ENCODE assay signal across 8 cellular contexts in genomic region chr6:4313044-4313686, GRCh38.
DNase-seq lines count a peak whose midpoint lies in the region; ATAC-seq, FAIRE-seq and TF ChIP-seq lines count a peak whose summit lies in the region.

No MANE protein-coding gene starts in this region.

- H3K4me1 ChIP-seq in SJCRH30 (peaks cover 26% of the 10 kb centered on the region), smooth muscle cell (ENCODE audit: low read depth) (peaks cover 8% of the 10 kb centered on the region)

- peak; percentile 53 for TF ChIP-seq CTCF in foreskin fibroblast (IDR thresholded peaks at IDR 0.05; ENCODE audit: low read depth, low read length)
- TF ChIP-seq CTCF in smooth muscle cell (IDR thresholded peaks at IDR 0.05; ENCODE audit: borderline replicate concordance, insufficient read depth, poor library complexity, severe bottlenecking), result peak; percentile 42

- peak; percentile 95 for FAIRE-seq in H54 (lab: Jason Lieb, UNC)
- FAIRE-seq in GM12891 (lab: Jason Lieb, UNC), result no peak

- no peaks in the 10 kb centered on the region for H4K20me1 ChIP-seq in smooth muscle cell (ENCODE audit: low read depth)

- ATAC-seq in GM21515 (IDR thresholded peaks at IDR 0.05; ENCODE audit: unreplicated experiment) (no peak), GM18907 (IDR thresholded peaks at IDR 0.05; ENCODE audit: unreplicated experiment) (no peak), GM19395 (IDR thresholded peaks at IDR 0.05; ENCODE audit: unreplicated experiment) (no peak)

- H3K4me3 ChIP-seq in SJCRH30, result no peak overlapping the region
- H3K4me3 ChIP-seq in foreskin fibroblast (ENCODE audit: low read depth in 1 of 2, low read length in 2 of 2), result peak overlapping the region in 1 of 2 donors; percentile 5
- no peak overlapping the region for H3K4me3 ChIP-seq in smooth muscle cell

- peak overlapping the region; percentile 36 for H3K4me2 ChIP-seq in smooth muscle cell

- TF ChIP-seq POLR2A in H54 (IDR thresholded peaks at IDR 0.05; ENCODE audit: low read depth, low read length) (no peak), GM12891 (IDR thresholded peaks at IDR 0.05; ENCODE audit: low read depth, low read length) (no peak)

- H3K79me2 ChIP-seq in smooth muscle cell (ENCODE audit: low read depth), result no peaks in the 10 kb centered on the region

- H2AFZ ChIP-seq in smooth muscle cell (ENCODE audit: low read depth), result no peak overlapping the region

- H3K9me3 ChIP-seq in SJCRH30 (replicated peaks), result peaks cover 11% of the 10 kb centered on the region; the same call in 1 of the 2 replicates
- H3K9me3 ChIP-seq in smooth muscle cell (replicated peaks; ENCODE audit: low read depth), result no peaks in the 10 kb centered on the region

- H3K36me3 ChIP-seq in SJCRH30 (no peaks in the 10 kb centered on the region), smooth muscle cell (ENCODE audit: low read depth) (no peaks in the 10 kb centered on the region)

- H3K27ac ChIP-seq in SJCRH30 (peak overlapping the region; percentile 69), smooth muscle cell (ENCODE audit: low read depth) (peak overlapping the region; percentile 84)

- H3F3A ChIP-seq in smooth muscle cell (ENCODE audit: low read depth), result no peaks in the 10 kb centered on the region

- H3K27me3 ChIP-seq in SJCRH30 (no peaks in the 10 kb centered on the region), smooth muscle cell (ENCODE audit: low read depth) (no peaks in the 10 kb centered on the region)

- H3K9ac ChIP-seq in smooth muscle cell (ENCODE audit: low read depth), result peak overlapping the region; percentile 52

- DNase-seq in H54 (ENCODE audit: insufficient read length, low spot score), result peak; percentile 25
- DNase-seq in SJCRH30, result peak; percentile 74 to 82
- DNase-seq in foreskin fibroblast, result peak; percentile 72 to 82
- DNase-seq in smooth muscle cell (lab: John Stamatoyannopoulos, UW; ENCODE audit: unreplicated experiment), result no peak
- DNase-seq in GM12891 (ENCODE audit: insufficient read length, low spot score), result no peak

- 37% methylated on average over 2 of the region's 2 CpGs for WGBS in smooth muscle cell (ENCODE audit: low lambda C conversion rate)

TF ChIP-seq in GM12891, 5 proteins besides CTCF, POLR2A, EP300 and RAD21:
- TF ChIP-seq SPI1 (IDR thresholded peaks at IDR 0.05; ENCODE audit: low read depth, low read length) (no peak), POLR2AphosphoS5 (IDR thresholded peaks at IDR 0.05; ENCODE audit: low read depth, low read length) (no peak), TAF1 (IDR thresholded peaks at IDR 0.05; ENCODE audit: low read depth, low read length) (no peak), POU2F2 (IDR thresholded peaks at IDR 0.05; ENCODE audit: low read depth, low read length) (no peak), PAX5 (IDR thresholded peaks at IDR 0.05; ENCODE audit: insufficient read depth, low read length, severe bottlenecking) (no peak)

Comparison
In these comparisons a context has a peak if more than half of its experiments do, and no peak if none do; other contexts are left out.
1. DNase-seq: peak in H54 (single experiment), SJCRH30 (2 of 2) and foreskin fibroblast (2 of 2); none in smooth muscle cell (single experiment) and GM12891 (single experiment).